In the genomic region with DNA sequence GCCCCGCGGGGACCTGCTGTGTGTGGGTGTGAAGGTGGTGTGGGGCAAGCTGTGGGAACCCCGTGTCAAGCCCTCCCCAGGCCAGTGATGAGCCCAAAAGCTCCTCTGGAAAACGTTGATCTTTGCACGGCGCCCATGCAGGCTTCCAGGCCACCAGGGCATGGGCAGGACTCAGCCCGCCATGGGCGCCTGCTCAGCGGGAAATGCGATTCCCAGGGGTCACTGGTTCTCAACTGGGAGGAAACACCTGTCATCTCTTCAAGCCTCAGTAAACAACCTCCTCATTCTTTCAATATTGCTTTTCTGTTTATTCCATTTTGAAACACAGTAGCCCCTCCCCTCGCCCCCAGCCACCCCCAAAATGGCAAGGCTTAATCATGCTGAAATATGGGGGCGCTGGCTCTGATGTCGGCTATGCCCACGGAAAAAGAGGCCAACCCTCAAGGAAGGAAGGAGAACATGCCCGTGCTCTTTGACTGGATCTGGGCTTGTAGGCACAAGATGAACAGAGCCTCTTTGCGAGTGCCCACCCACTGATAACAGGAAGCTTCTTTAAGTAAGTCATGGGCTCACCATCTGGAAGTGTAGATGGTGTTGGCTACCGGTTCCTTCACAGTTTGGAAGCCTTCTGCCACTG, we compare ENCODE assay signal across 9 cellular contexts. TPM values are rescaled to one million over a fixed set of nuclear protein-coding genes. Genes with fewer than 3 reads are reported as not detected.
A peak's percentile ranks its signal among the peaks of the same experiment; 100 is the strongest.
DNase-seq lines count a peak whose midpoint lies in the region; ATAC-seq, FAIRE-seq and TF ChIP-seq lines count a peak whose summit lies in the region.
"Had no signal": no experiment of that assay in that cellular context is flagged by ENCODE, and none has a peak within 500 bp of the region (broad histone marks: within the 10 kb centered on the region; RNA-seq: fewer than 3 reads in every experiment).

No MANE protein-coding gene starts in this region.

- H2AFZ ChIP-seq in Karpas-422 (ENCODE audit: low read length), result peak overlapping the region; percentile 29

- peaks cover 18% of the 10 kb centered on the region; the same call in 1 of the 2 replicates for H4K20me1 ChIP-seq in Karpas-422 (ENCODE audit: insufficient read depth, low read depth, low read length)

- H3K27ac ChIP-seq in Karpas-422 (ENCODE audit: low read length), result peak overlapping the region; percentile 76
- no peak overlapping the region for H3K27ac ChIP-seq in vagina

- H3K9ac ChIP-seq in Karpas-422 (ENCODE audit: low read length) (peak overlapping the region; percentile 68), iPS-15b (ENCODE audit: low read depth, low read length) (no peak overlapping the region)

- peak overlapping the region; percentile 68 for H3K4me2 ChIP-seq in Karpas-422 (ENCODE audit: low read depth, low read length, poor library complexity, severe bottlenecking)

- H3K9me2 ChIP-seq in Karpas-422 (replicated peaks; ENCODE audit: insufficient read depth, low read length), result no peaks in the 10 kb centered on the region

- DNase-seq in Karpas-422 (peak; percentile 97), vagina (ENCODE audit: extremely low spot score in 2 of 2) (no peak), NCI-H187 (lab: John Stamatoyannopoulos, UW) (no peak), D721Med (ENCODE audit: insufficient read length, low spot score) (no peak), H4 (ENCODE audit: low spot score) (no peak)

- H3K4me1 ChIP-seq in Karpas-422 (ENCODE audit: low read length) (peaks cover 84% of the 10 kb centered on the region), iPS-15b (ENCODE audit: control insufficient read depth, insufficient read depth, low read length) (no peaks in the 10 kb centered on the region), vagina (peaks cover 15% of the 10 kb centered on the region)

- H3K27me3 ChIP-seq in Karpas-422 (ENCODE audit: low read length) (no peaks in the 10 kb centered on the region), iPS-15b (ENCODE audit: control insufficient read depth, insufficient read depth, low read length) (no peaks in the 10 kb centered on the region), vagina (no peaks in the 10 kb centered on the region)

- intact Hi-C loops in vagina (cut with DNase I), result no loop called here

- no peak for FAIRE-seq in D721Med (lab: Jason Lieb, UNC)
- FAIRE-seq: bronchial epithelial cell had no signal

- peak; percentile 27 for ATAC-seq in GM18502 (IDR thresholded peaks at IDR 0.05; ENCODE audit: poor library complexity, unreplicated experiment)
- ATAC-seq in GM21619 (IDR thresholded peaks at IDR 0.05; ENCODE audit: unreplicated experiment), result peak; percentile 40

- peaks cover 55% of the 10 kb centered on the region for H3K79me2 ChIP-seq in Karpas-422 (ENCODE audit: low read length)

- H3K4me3 ChIP-seq in Karpas-422 (ENCODE audit: low read length), result peak overlapping the region; percentile 60
- H3K4me3 ChIP-seq in iPS-15b (ENCODE audit: low read depth, low read length), result peak overlapping the region; percentile 13
- no peak overlapping the region for H3K4me3 ChIP-seq in vagina

- peaks cover 6% of the 10 kb centered on the region; the same call in 1 of the 2 replicates for H3K9me3 ChIP-seq in Karpas-422 (ENCODE audit: low read length)
- no peaks in the 10 kb centered on the region for H3K9me3 ChIP-seq in iPS-15b (ENCODE audit: control insufficient read depth, insufficient read depth, low read length)
- H3K9me3 ChIP-seq in vagina, result no peaks in the 10 kb centered on the region

- TF ChIP-seq POLR2A in vagina (IDR thresholded peaks at IDR 0.05), result no peak

- peaks cover 32% of the 10 kb centered on the region for H3K36me3 ChIP-seq in Karpas-422 (ENCODE audit: insufficient read depth, low read length)
- no peaks in the 10 kb centered on the region for H3K36me3 ChIP-seq in iPS-15b (ENCODE audit: control insufficient read depth, insufficient read depth, low read length)
- H3K36me3 ChIP-seq in vagina, result no peaks in the 10 kb centered on the region

- TF ChIP-seq CTCF in vagina (IDR thresholded peaks at IDR 0.05) (no peak), D721Med (IDR thresholded peaks at IDR 0.05; ENCODE audit: insufficient read depth, missing control alignments) (no peak)

RNA-seq across cellular contexts. Expression of a gene that starts 0.5 kb away (rescaled TPM):
- 803 and 894 TPM in 2 replicates for total RNA-seq in Karpas-422 (2014; rRNA removed; shearing (Covaris generic); ENCODE audit: low replicate concordance)
- total RNA-seq in vagina, result not detected
- not detected in 2 replicates for total RNA-seq in H4 (2014; rRNA removed; shearing (Covaris generic))
- total RNA-seq: bronchial epithelial cell had no signal

Comparison
In these comparisons a context has a peak if more than half of its experiments do, and no peak if none do; other contexts are left out.
1. H3K4me3 ChIP-seq: peak in Karpas-422 (single experiment) and iPS-15b (single experiment); none in vagina (0 of 2).
2. RNA of a gene that starts 0.5 kb away (total RNA-seq): 803 to 894 TPM in Karpas-422; not detected in vagina (single experiment) and not detected in H4; every median in the first group is over 100 times any median in the second.